ENCODE assay signal across 1 cellular context in genomic region chr11:34986883-34987525, GRCh38.
TF ChIP-seq lines count a peak whose summit lies in the region.

No MANE protein-coding gene starts in this region.

TF ChIP-seq in HCT116, 20 proteins besides CTCF, POLR2A, EP300 and RAD21 (continued from another document):
- no peak for TF ChIP-seq REST (IDR thresholded peaks at IDR 0.05; ENCODE audit: low read depth)
- no peak for TF ChIP-seq ZNF274 (IDR thresholded peaks at IDR 0.05; ENCODE audit: low read depth, low read length)
